15 cellular contexts compared by ENCODE assay signal in the genomic region with DNA sequence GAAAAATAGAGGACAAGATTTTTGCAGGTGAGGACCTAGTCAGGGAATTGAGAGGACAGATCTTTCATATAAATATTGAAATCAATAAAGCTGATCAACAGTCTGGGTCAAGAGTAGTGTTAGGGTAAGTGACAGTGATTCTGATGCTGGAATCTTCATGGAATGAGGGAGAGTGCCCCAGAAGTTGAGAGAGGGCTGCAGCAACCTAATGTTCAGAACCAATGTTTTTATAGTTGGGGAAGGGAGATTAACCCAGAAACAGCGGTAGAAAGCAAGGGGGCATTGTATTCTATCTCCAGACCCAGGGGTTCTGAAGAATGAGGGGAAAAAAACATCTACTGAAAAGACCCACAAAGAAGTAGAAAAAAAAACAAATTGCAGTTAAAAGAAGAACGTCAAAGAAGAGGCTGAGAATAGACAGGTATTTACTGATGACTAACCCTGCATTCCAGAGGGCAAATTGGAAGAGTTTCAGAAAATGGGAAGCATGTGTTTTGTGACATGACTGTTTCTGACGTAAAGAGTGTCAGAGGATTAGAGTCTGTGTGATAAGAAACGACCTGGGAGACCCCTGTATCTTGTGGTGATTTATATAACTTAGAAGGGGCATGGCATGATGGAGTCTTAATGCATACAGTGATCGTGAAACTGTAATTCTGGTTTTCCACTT.
DNase-seq lines count a peak whose midpoint lies in the region; ATAC-seq, FAIRE-seq and TF ChIP-seq lines count a peak whose summit lies in the region.
"Had no signal": no experiment of that assay in that cellular context is flagged by ENCODE, and none has a peak within 500 bp of the region (broad histone marks: within the 10 kb centered on the region; RNA-seq: fewer than 3 reads in every experiment).

No MANE protein-coding gene starts in this region.

- H3K79me2 ChIP-seq in keratinocyte (ENCODE audit: control insufficient read depth, insufficient read depth, low read length): no peaks in the 10 kb centered on the region

- no peak overlapping the region for H2AFZ ChIP-seq in keratinocyte (ENCODE audit: control insufficient read depth, low read length)

- H3K9me3 ChIP-seq in A549 (no peaks in the 10 kb centered on the region), keratinocyte (ENCODE audit: control insufficient read depth, low read depth, low read length) (no peaks in the 10 kb centered on the region), stomach (no peaks in the 10 kb centered on the region)
- H3K9me3 ChIP-seq: suprapubic skin had no signal

- dilution Hi-C loops in keratinocyte (cut with MboI; ENCODE audit: extremely low pct_ligation_motif_present, low sequenced_read_pairs): no loop called here

- no peaks in the 10 kb centered on the region for H3K9me1 ChIP-seq in keratinocyte (ENCODE audit: control insufficient read depth, extremely low read depth, insufficient read depth, low read length)

- DNase-seq in A549 (ENCODE audit: low read depth in 1 of 2, low spot score in 1 of 2) (peak; percentile 1 to 62), HS-5 (ENCODE audit: low read depth) (peak; percentile 52), astrocyte of the hippocampus (ENCODE audit: low read depth, low spot score) (peak; percentile 86), keratinocyte (ENCODE audit: low read depth, low spot score) (no peak), HEK293T (ENCODE audit: extremely low spot score) (no peak), stomach (no peak), mucosa of gallbladder (ENCODE audit: low spot score) (no peak), MV-4-11 (lab: John Stamatoyannopoulos, UW) (no peak)
- DNase-seq: caudate nucleus, NCI-H1436 treated with DMSO at 0.1 percent for 48 hours, NCI-H69, spleen, T-helper 9 cell had no signal

- H3K4me1 ChIP-seq in A549 (peaks cover 17% of the 10 kb centered on the region), keratinocyte (ENCODE audit: control insufficient read depth, extremely low read depth, insufficient read depth, low read length) (peaks cover 12% of the 10 kb centered on the region), stomach (no peaks in the 10 kb centered on the region)
- H3K4me1 ChIP-seq: spleen, suprapubic skin had no signal

- intact Hi-C loops in stomach (cut with DNase I; ENCODE audit: low total_unique reads): no loop called here

- H3K4me2 ChIP-seq in A549 (peak overlapping the region; percentile 59), keratinocyte (ENCODE audit: control insufficient read depth, extremely low read depth, insufficient read depth, low read depth, low read length) (peak overlapping the region; percentile 46)

- WGBS in A549 (ENCODE audit: missing lambda C conversion rate): 7% methylated on average over 5 of the region's 5 CpGs
- WGBS in stomach, 5 donors: 20 to 31% (median 27%) methylated on average over 5 of the region's 5 CpGs

- FAIRE-seq in A549 (lab: Jason Lieb, UNC) (no peak), keratinocyte (lab: Jason Lieb, UNC) (peak; percentile 90)
- FAIRE-seq: endometrium had no signal

- H3K27ac ChIP-seq in A549 (peak overlapping the region; percentile 33 to 70; a peak in 5 of 6 replicates), keratinocyte (ENCODE audit: control insufficient read depth, insufficient read depth, low read length) (no peak overlapping the region), stomach (no peak overlapping the region)
- H3K27ac ChIP-seq: spleen, suprapubic skin had no signal

- TF ChIP-seq RAD21 in A549 (conservative IDR thresholded peaks at IDR 0.05 in 1 of 2, IDR thresholded peaks at IDR 0.05 in 1 of 2): no peak

- H3K36me3 ChIP-seq in keratinocyte (ENCODE audit: control insufficient read depth in 2 of 2, extremely low read depth in 1 of 2, insufficient read depth in 2 of 2, low read length in 2 of 2) (no peaks in the 10 kb centered on the region), stomach (no peaks in the 10 kb centered on the region)
- H3K36me3 ChIP-seq: spleen, suprapubic skin had no signal

- CTCF ChIA-PET in A549 (lab: Yijun Ruan, JAX): no interaction called here
- CTCF ChIA-PET in HEK293T (lab: Yijun Ruan, JAX): no interaction called here

- TF ChIP-seq EP300 in A549 (IDR thresholded peaks at IDR 0.05) (peak; percentile 40 to 72; a peak in 2 of 5 replicates), stomach (IDR thresholded peaks at IDR 0.05) (no peak)

- no peak overlapping the region for H3K9ac ChIP-seq in keratinocyte (ENCODE audit: control insufficient read depth, extremely low read depth, insufficient read depth, low read length)

- TF ChIP-seq POLR2A in A549 (IDR thresholded peaks at IDR 0.05; ENCODE audit: low read length): no peak
- TF ChIP-seq POLR2A in stomach (IDR thresholded peaks at IDR 0.05): no peak

- H4K20me1 ChIP-seq in keratinocyte (ENCODE audit: control insufficient read depth, extremely low read depth, insufficient read depth, low read length): no peaks in the 10 kb centered on the region

- H3K27me3 ChIP-seq in keratinocyte (ENCODE audit: control insufficient read depth, extremely low read depth, insufficient read depth, low read length): no peaks in the 10 kb centered on the region
- no peaks in the 10 kb centered on the region for H3K27me3 ChIP-seq in stomach
- H3K27me3 ChIP-seq: spleen, suprapubic skin had no signal

- no peak for TF ChIP-seq CTCF in A549 (IDR thresholded peaks at IDR 0.05)
- TF ChIP-seq CTCF in keratinocyte (optimal IDR thresholded peaks at IDR 0.05 in 1 of 3, IDR thresholded peaks at IDR 0.05 in 1 of 3, conservative IDR thresholded peaks at IDR 0.05 in 1 of 3; ENCODE audit: extremely low read depth in 1 of 3, insufficient read depth in 2 of 3, low read length in 3 of 3): no peak
- no peak for TF ChIP-seq CTCF in stomach (IDR thresholded peaks at IDR 0.05)

- peak; percentile 76 to 84; a peak in 5 of 6 replicates for ATAC-seq in A549

- no peak overlapping the region for H3K4me3 ChIP-seq in A549
- no peak overlapping the region for H3K4me3 ChIP-seq in keratinocyte (ENCODE audit: control insufficient read depth in 2 of 3, extremely low read depth in 1 of 3, insufficient read depth in 2 of 3, low read depth in 1 of 3, low read length in 3 of 3)
- H3K4me3 ChIP-seq in stomach: no peak overlapping the region
- H3K4me3 ChIP-seq: spleen, suprapubic skin had no signal

- POLR2A ChIA-PET in A549 (lab: Yijun Ruan, JAX): no interaction called here
- POLR2A ChIA-PET in HEK293T (lab: Yijun Ruan, JAX): interaction anchor here (0.5 kb wide), 1 partner anchor 312 kb away, joined by 3 read pairs; no protein-coding TSS in a partner anchor

TF ChIP-seq in A549, 52 proteins besides CTCF, POLR2A, EP300 and RAD21:
- TF ChIP-seq BCL3 (IDR thresholded peaks at IDR 0.05) (no peak), GATA3 (IDR thresholded peaks at IDR 0.05; ENCODE audit: borderline replicate concordance) (peak; percentile 58; the same call in 1 of the 2 replicates), SMC3 (IDR thresholded peaks at IDR 0.05) (0 out of 3 replicates have a peak, but pooled peaks have one; percentile 6), FOSL2 (IDR thresholded peaks at IDR 0.05) (peak; percentile 49; the same call in 1 of the 2 replicates), FOSL2 (CRISPR knock-in tag; IDR thresholded peaks at IDR 0.05) (peak; percentile 67), ESRRA (IDR thresholded peaks at IDR 0.05; ENCODE audit: borderline replicate concordance, low read length) (no peak), JUN (IDR thresholded peaks at IDR 0.05) (0 out of 5 replicates have a peak, but pooled peaks of 1 of the 2 experiments have one; percentile 37), JUNB (IDR thresholded peaks at IDR 0.05) (peak; percentile 62; the same call in 1 of the 2 replicates)
TF ChIP-seq in A549: peak in this region for 5.

TF ChIP-seq in HEK293T, 16 proteins besides CTCF, POLR2A, EP300 and RAD21:
- no peak for TF ChIP-seq SP1 (IDR thresholded peaks at IDR 0.05)
- no peak for TF ChIP-seq FOXK2 (IDR thresholded peaks at IDR 0.05)
- TF ChIP-seq HDGF (IDR thresholded peaks at IDR 0.05; ENCODE audit: borderline replicate concordance): no peak
- TF ChIP-seq PKNOX1 (IDR thresholded peaks at IDR 0.05): no peak
- TF ChIP-seq NFRKB (IDR thresholded peaks at IDR 0.05): no peak
- no peak for TF ChIP-seq ZNF384 (IDR thresholded peaks at IDR 0.05)
- no peak for TF ChIP-seq TARDBP (IDR thresholded peaks at IDR 0.05)
- no peak for TF ChIP-seq LEF1 (IDR thresholded peaks at IDR 0.05; ENCODE audit: borderline replicate concordance)
- TF ChIP-seq FOXM1 (IDR thresholded peaks at IDR 0.05; ENCODE audit: borderline replicate concordance): no peak
- no peak for TF ChIP-seq FOXA1 (IDR thresholded peaks at IDR 0.05)
- TF ChIP-seq ELF4 (IDR thresholded peaks at IDR 0.05): no peak
- no peak for TF ChIP-seq BHLHE40 (IDR thresholded peaks at IDR 0.05; ENCODE audit: borderline replicate concordance)
- TF ChIP-seq ARNT (IDR thresholded peaks at IDR 0.05): no peak
- TF ChIP-seq CTBP1 (IDR thresholded peaks at IDR 0.05; ENCODE audit: borderline replicate concordance): no peak
- no peak for TF ChIP-seq L3MBTL2 (conservative IDR thresholded peaks at IDR 0.05)
- no peak for TF ChIP-seq SUZ12 (IDR thresholded peaks at IDR 0.05)

Comparison
In these comparisons a context has a peak if more than half of its experiments do, and no peak if none do; other contexts are left out.
1. DNase-seq: peak in A549 (2 of 2), HS-5 (single experiment) and astrocyte of the hippocampus (single experiment); none in keratinocyte (single experiment), HEK293T (single experiment), stomach (single experiment), mucosa of gallbladder (single experiment) and MV-4-11 (single experiment).
2. H3K27ac ChIP-seq: peak in A549 (2 of 2); none in keratinocyte (single experiment) and stomach (0 of 5).